ENCODE assay signal across 8 cellular contexts in the genomic region with DNA sequence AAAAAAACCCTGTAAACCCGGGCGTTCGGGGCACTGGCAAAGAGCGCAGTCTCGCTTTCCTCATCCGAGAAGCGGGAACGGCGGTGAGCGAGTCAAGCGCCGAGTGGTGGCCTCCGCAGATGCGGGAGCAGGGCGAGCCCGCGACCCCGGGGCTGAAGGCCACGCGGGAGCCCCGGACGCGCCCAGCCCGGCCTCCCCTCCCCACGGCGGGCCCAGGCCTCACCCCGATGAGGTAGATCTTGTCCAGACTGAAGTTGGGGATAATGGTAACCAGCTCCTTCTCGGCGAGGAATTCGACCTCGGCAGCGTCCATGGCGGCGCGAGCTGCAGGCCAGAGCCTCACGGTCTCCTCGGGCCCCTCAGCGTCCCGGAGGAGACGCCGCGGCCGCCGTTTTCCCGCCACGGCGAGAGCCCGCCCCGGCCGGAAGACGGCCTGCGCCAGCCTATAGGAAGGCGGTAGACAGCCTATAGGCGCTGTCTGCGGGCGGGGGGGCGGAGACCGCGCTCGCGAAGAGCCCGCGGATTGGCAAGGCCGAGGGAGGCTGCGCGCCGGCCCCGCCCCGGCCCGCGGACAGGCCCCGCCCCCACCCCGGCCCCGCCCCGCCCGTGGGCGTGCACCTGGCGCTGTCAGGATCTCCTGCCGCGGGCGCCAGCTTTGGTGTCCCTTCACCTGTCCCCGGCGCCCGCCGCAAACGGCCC. TPM values are rescaled to one million over a fixed set of nuclear protein-coding genes. Genes with fewer than 3 reads are reported as not detected.
DNase-seq lines count a peak whose midpoint lies in the region; TF ChIP-seq lines count a peak whose summit lies in the region.

Gene GINS2 (minus strand): TSS at position 369 of the 699 bp plus-strand sequence. CDS start 56 bp downstream, at position 313.

- H3K9ac ChIP-seq in MM.1S (ENCODE audit: low read length) = peak within 1 kb of the TSS; percentile 71

- peak within 1 kb of the TSS; percentile 61; the same call in 1 of the 2 replicates for H2AFZ ChIP-seq in MM.1S (ENCODE audit: low read length)

- H3K27me3 ChIP-seq in HAP-1 (ENCODE audit: low read depth) (no peaks in the 10 kb centered on the region), MM.1S (replicated peaks; ENCODE audit: insufficient read depth, low read length) (no peaks in the 10 kb centered on the region)

- H3F3A ChIP-seq in MM.1S (ENCODE audit: insufficient read depth, low read length) = no peaks in the 10 kb centered on the region

- peak within 1 kb of the TSS; percentile 49; the same call in 1 of the 2 replicates for H3K4me2 ChIP-seq in MM.1S (ENCODE audit: low read depth, low read length)

- H3K9me3 ChIP-seq in HAP-1 = no peaks in the 10 kb centered on the region
- H3K9me3 ChIP-seq in MM.1S (replicated peaks; ENCODE audit: insufficient read depth, low read length) = no peaks in the 10 kb centered on the region

- no peak within 1 kb of the TSS; the same call in 1 of the 2 replicates for H3K27ac ChIP-seq in MM.1S (ENCODE audit: low read length)

- peaks cover 13% of the 10 kb centered on the region for H3K4me1 ChIP-seq in HAP-1
- H3K4me1 ChIP-seq in MM.1S (ENCODE audit: low read length) = no peaks in the 10 kb centered on the region

- H3K79me2 ChIP-seq in MM.1S (ENCODE audit: low read length) = peaks cover 19% of the 10 kb centered on the region

- H4K20me1 ChIP-seq in MM.1S (ENCODE audit: insufficient read depth, low read length) = no peaks in the 10 kb centered on the region

- DNase-seq in GF-D8 (lab: John Stamatoyannopoulos, UW) (peak; percentile 75), HAP-1 (ENCODE audit: low spot score in 2 of 2) (peak; percentile 93 to 95), MM.1S (peak; percentile 89), SK-MEL-5 (ENCODE audit: low read depth, low spot score) (peak; percentile 84), germinal center (ENCODE audit: low spot score) (peak; percentile 99), nucleus accumbens (lab: John Stamatoyannopoulos, UW) (peak; percentile 9 to 89 (median 74)), superior temporal gyrus (ENCODE audit: extremely low spot score) (peak; percentile 78)
- DNase-seq in activated naive CD4-positive, alpha-beta T cell treated with Interleukin-2 at 50 U/mL for 16 hours = peak; percentile 92

- peak within 1 kb of the TSS; percentile 55 for H3K4me3 ChIP-seq in HAP-1
- peak within 1 kb of the TSS; percentile 76 for H3K4me3 ChIP-seq in MM.1S (ENCODE audit: low read length)

- peaks cover 31% of the 10 kb centered on the region for H3K36me3 ChIP-seq in HAP-1 (replicated peaks)
- no peaks in the 10 kb centered on the region; the same call in 1 of the 2 replicates for H3K36me3 ChIP-seq in MM.1S (replicated peaks; ENCODE audit: insufficient read depth, low read length)

- no peaks in the 10 kb centered on the region for H3K9me2 ChIP-seq in MM.1S (replicated peaks; ENCODE audit: insufficient read depth, low read length)

- in situ Hi-C loops in HAP-1 (cut with MboI; ENCODE audit: low sequenced_read_pairs) = no loop called here
- in situ Hi-C loops in SK-MEL-5 (cut with HindIII; ENCODE audit: low pct_unique_long_range_greater_than_20kb, low sequenced_read_pairs) = no loop called here

- no peak for TF ChIP-seq CTCF in MM.1S (IDR thresholded peaks at IDR 0.05; ENCODE audit: low read length)

RNA-seq across cellular contexts. Expression of gene GINS2, which starts in this region (rescaled TPM):
- 9.8 and 10.9 TPM in 2 replicates for total RNA-seq in SK-MEL-5 (2014; rRNA removed; shearing (Covaris generic))
- polyA plus RNA-seq in SK-MEL-5 (2015; cell fraction: cytosol; rRNA removed) = 13.8 and 13.9 TPM in 2 replicates
- polyA plus RNA-seq in SK-MEL-5 (2015; cell fraction: nucleus; rRNA removed) = 2.8 and 3.5 TPM in 2 replicates
